In genomic region chr20:39075731-39076130, GRCh38 we compare ENCODE assay signal across 11 cellular contexts.
"Had no signal": no experiment of that assay in that cellular context is flagged by ENCODE, and none has a peak within 500 bp of the region (broad histone marks: within the 10 kb centered on the region; RNA-seq: fewer than 3 reads in every experiment).

No MANE protein-coding gene starts in this region.

- FAIRE-seq: H1, H54 had no signal

- H3K4me1 ChIP-seq: HAP-1 had no signal

- H3K27ac ChIP-seq: GM23248 had no signal

- H3K4me3 ChIP-seq: GM23248, GM23338, HAP-1 had no signal

- ATAC-seq: GM23338, HCT116 had no signal

- H3K4me2 ChIP-seq: GM23338 had no signal

- H3K36me3 ChIP-seq: HAP-1 had no signal

- H3K9me3 ChIP-seq: HAP-1 had no signal

- H3K9ac ChIP-seq: GM23248 had no signal

- DNase-seq: GM23248, GOT3, H7, H9, HCEC 1CT, HFFc6 had no signal

- H2AFZ ChIP-seq: GM23248, GM23338 had no signal
